Comparison of ENCODE assay signal across 28 cellular contexts in the genomic region with DNA sequence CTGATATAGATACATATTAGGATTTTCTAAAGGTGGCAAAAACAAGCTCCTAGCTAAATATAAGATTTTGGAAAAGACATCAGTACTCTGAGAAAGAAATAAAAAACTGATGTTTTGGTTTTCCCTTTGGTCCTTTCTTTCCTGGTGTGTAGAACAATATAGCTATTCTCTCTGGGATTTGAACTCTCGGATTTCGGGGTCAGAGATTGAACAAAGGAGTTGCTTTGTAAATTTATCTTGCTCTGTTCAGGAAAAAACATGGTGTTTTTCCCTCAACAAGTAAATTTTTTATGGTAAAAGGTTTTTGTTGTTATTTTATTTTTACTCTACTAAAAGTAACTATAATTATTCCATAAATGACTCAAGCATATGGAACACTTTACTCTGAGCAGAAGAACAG.
"Had no signal": no experiment of that assay in that cellular context is flagged by ENCODE, and none has a peak within 500 bp of the region (broad histone marks: within the 10 kb centered on the region; RNA-seq: fewer than 3 reads in every experiment).

No MANE protein-coding gene starts in this region.

- DNase-seq: heart right ventricle; islet precursor cell; left ventricle myocardium inferior; midbrain; mucosa of descending colon; natural killer cell; nephron progenitor cell; occipital lobe; right lobe of liver; stimulated activated CD4-positive, alpha-beta T cell treated with anti-CD3 and anti-CD28 coated beads, Interleukin-1b, Interleukin-23, amount 100 ng/mL, for 48 hours; stimulated activated CD4-positive, alpha-beta T cell treated with anti-CD3 and anti-CD28 coated beads, Interleukin-2, amount 100 ng/mL, for 48 hours; stimulated activated CD4-positive, alpha-beta T cell treated with anti-CD3 and anti-CD28 coated beads, Interleukin-4, amount 100 ng/mL, for 4 hours; stimulated activated CD8-positive, alpha-beta memory T cell treated with anti-CD3 and anti-CD28 coated beads, Interleukin-4, amount 100 ng/mL, for 48 hours; stimulated activated naive CD4-positive, alpha-beta T cell treated with Interleukin-2 at 50 U/mL for 16 hours; stimulated activated naive CD8-positive, alpha-beta T cell treated with anti-CD3 and anti-CD28 coated beads, Interleukin-15, amount 100 ng/mL, for 72 hours; substantia nigra; uterus had no signal

- H3K4me3 ChIP-seq: heart right ventricle, hepatocyte, left ventricle myocardium inferior, lung, mucosa of descending colon, right atrium auricular region, right lobe of liver, smooth muscle cell, tibial nerve, uterus had no signal

- H3K9me3 Mint-ChIP-seq: memory B cell; nephron progenitor cell; stimulated activated memory B cell treated with anti-CD40 and anti-IgM and Interleukin-4, amounts not matched to agents 10 μg/mL and 1 μg/mL and 100 μg/mL, for 72 hours; type B pancreatic cell had no signal

- ATAC-seq: heart right ventricle; mucosa of descending colon; natural killer cell; right lobe of liver; stimulated activated memory B cell treated with anti-CD40 and anti-IgM and Interleukin-4, amounts not matched to agents 10 μg/mL and 1 μg/mL and 100 μg/mL, for 72 hours; stimulated activated naive CD8-positive, alpha-beta T cell treated with anti-CD3 and anti-CD28 coated beads, Interleukin-15, amount 100 ng/mL, for 72 hours had no signal

- H3K4me3 Mint-ChIP-seq: memory B cell; natural killer cell; nephron progenitor cell; stimulated activated memory B cell treated with anti-CD40 and anti-IgM and Interleukin-4, amounts not matched to agents 10 μg/mL and 1 μg/mL and 100 μg/mL, for 72 hours; stimulated activated naive CD8-positive, alpha-beta T cell treated with anti-CD3 and anti-CD28 coated beads, Interleukin-15, amount 100 ng/mL, for 72 hours; type B pancreatic cell had no signal

- H3K27ac Mint-ChIP-seq: memory B cell; natural killer cell; nephron progenitor cell; progenitor cell of endocrine pancreas; stimulated activated memory B cell treated with anti-CD40 and anti-IgM and Interleukin-4, amounts not matched to agents 10 μg/mL and 1 μg/mL and 100 μg/mL, for 72 hours; stimulated activated naive CD8-positive, alpha-beta T cell treated with anti-CD3 and anti-CD28 coated beads, Interleukin-15, amount 100 ng/mL, for 72 hours; type B pancreatic cell had no signal

- H3K4me1 Mint-ChIP-seq: memory B cell; natural killer cell; nephron progenitor cell; stimulated activated memory B cell treated with anti-CD40 and anti-IgM and Interleukin-4, amounts not matched to agents 10 μg/mL and 1 μg/mL and 100 μg/mL, for 72 hours; stimulated activated naive CD8-positive, alpha-beta T cell treated with anti-CD3 and anti-CD28 coated beads, Interleukin-15, amount 100 ng/mL, for 72 hours had no signal

- H3K27ac ChIP-seq: heart right ventricle, hepatocyte, left ventricle myocardium inferior, neutrophil, parathyroid adenoma, right atrium auricular region, right lobe of liver, tibial nerve, uterus had no signal

- H3K27me3 ChIP-seq: heart right ventricle, hepatocyte, neutrophil, right atrium auricular region, right lobe of liver, tibial nerve had no signal

- H2AFZ ChIP-seq: hepatocyte, parathyroid adenoma had no signal

- H3K4me1 ChIP-seq: heart right ventricle, left ventricle myocardium inferior, parathyroid adenoma, right atrium auricular region, right lobe of liver, tibial nerve, uterus had no signal

- H3K79me2 ChIP-seq: hepatocyte, parathyroid adenoma had no signal

- H3K27me3 Mint-ChIP-seq: memory B cell; progenitor cell of endocrine pancreas; stimulated activated memory B cell treated with anti-CD40 and anti-IgM and Interleukin-4, amounts not matched to agents 10 μg/mL and 1 μg/mL and 100 μg/mL, for 72 hours; stimulated activated naive CD8-positive, alpha-beta T cell treated with anti-CD3 and anti-CD28 coated beads, Interleukin-15, amount 100 ng/mL, for 72 hours; type B pancreatic cell had no signal

- H3K9me3 ChIP-seq: heart right ventricle, left ventricle myocardium inferior, mucosa of descending colon, neutrophil, right atrium auricular region, right lobe of liver, tibial nerve, uterus had no signal

- H3K36me3 ChIP-seq: heart right ventricle, left ventricle myocardium inferior, neutrophil, right atrium auricular region, right lobe of liver, tibial nerve, uterus had no signal

- H3K36me3 Mint-ChIP-seq: memory B cell; natural killer cell; stimulated activated memory B cell treated with anti-CD40 and anti-IgM and Interleukin-4, amounts not matched to agents 10 μg/mL and 1 μg/mL and 100 μg/mL, for 72 hours; type B pancreatic cell had no signal

- H3K9ac ChIP-seq: parathyroid adenoma had no signal

- H3K4me2 ChIP-seq: hepatocyte, smooth muscle cell had no signal
